ENCODE assay signal across 18 cellular contexts in genomic region chr13:22735381-22735995, GRCh38.
DNase-seq lines count a peak whose midpoint lies in the region; ATAC-seq, FAIRE-seq and TF ChIP-seq lines count a peak whose summit lies in the region.
"Had no signal": no experiment of that assay in that cellular context is flagged by ENCODE, and none has a peak within 500 bp of the region (broad histone marks: within the 10 kb centered on the region; RNA-seq: fewer than 3 reads in every experiment).

No MANE protein-coding gene starts in this region.

- POLR2A ChIA-PET in A549 (lab: Yijun Ruan, JAX), result interaction anchor here (1.4 kb wide), 1 partner anchor 9 kb away, joined by 4 read pairs; no protein-coding TSS in a partner anchor

- no peak for TF ChIP-seq RAD21 in A549 (conservative IDR thresholded peaks at IDR 0.05 in 1 of 2, IDR thresholded peaks at IDR 0.05 in 1 of 2)

- H3K4me3 Mint-ChIP-seq in mesothelial cell of epicardium, result peak overlapping the region; percentile 15
- H3K4me3 Mint-ChIP-seq: activated naive CD8-positive, alpha-beta T cell treated with anti-CD3 and anti-CD28 coated beads, Interleukin-2, amount 10 ng/mL, durations not matched to agents 7 days and 5 days; brain; CD4-positive, alpha-beta T cell had no signal

- peaks cover 15% of the 10 kb centered on the region for H3K9me3 Mint-ChIP-seq in mesothelial cell of epicardium
- H3K9me3 Mint-ChIP-seq: activated naive CD8-positive, alpha-beta T cell treated with anti-CD3 and anti-CD28 coated beads, Interleukin-2, amount 10 ng/mL, durations not matched to agents 7 days and 5 days; CD4-positive, alpha-beta T cell had no signal

- TF ChIP-seq CTCF in A549 (IDR thresholded peaks at IDR 0.05) (peak; percentile 34; the same call in 2 of the 3 replicates), adrenal gland (IDR thresholded peaks at IDR 0.05) (peak in 5 of 6 experiments; percentile 20 to 37 (median 29)), mesothelial cell of epicardium (IDR thresholded peaks at IDR 0.05; ENCODE audit: unreplicated experiment) (no peak)

- intact Hi-C loops in adrenal gland (cut with DNase I), result no loop called here

- FAIRE-seq in A549 (lab: Jason Lieb, UNC), result no peak
- FAIRE-seq: colon had no signal

- peaks cover 9% of the 10 kb centered on the region for H3K36me3 Mint-ChIP-seq in mesothelial cell of epicardium
- H3K36me3 Mint-ChIP-seq: activated naive CD8-positive, alpha-beta T cell treated with anti-CD3 and anti-CD28 coated beads, Interleukin-2, amount 10 ng/mL, durations not matched to agents 7 days and 5 days; brain had no signal

- H3K27ac ChIP-seq in A549, result no peak overlapping the region
- no peak overlapping the region for H3K27ac ChIP-seq in adrenal gland

- peaks cover 31% of the 10 kb centered on the region for H3K4me1 Mint-ChIP-seq in mesothelial cell of epicardium
- H3K4me1 Mint-ChIP-seq: activated naive CD8-positive, alpha-beta T cell treated with anti-CD3 and anti-CD28 coated beads, Interleukin-2, amount 10 ng/mL, durations not matched to agents 7 days and 5 days; brain had no signal

- H3K4me1 ChIP-seq in A549 (no peaks in the 10 kb centered on the region), adrenal gland (replicated peaks in 1 of 2) (peaks cover 4 to 6% of the 10 kb centered on the region in 2 donors)

- H3K4me2 ChIP-seq in A549, result peak overlapping the region; percentile 69

- CTCF ChIA-PET in A549 (lab: Yijun Ruan, JAX), result interaction anchor here (0.8 to 1.4 kb wide), 2 partner anchors 11 to 423 kb away, joined by 3 to 4 read pairs; no protein-coding TSS in a partner anchor

- no peak for TF ChIP-seq EP300 in A549 (IDR thresholded peaks at IDR 0.05)

- H3K27me3 ChIP-seq in adrenal gland, result no peaks in the 10 kb centered on the region

- ATAC-seq in A549, result peak; percentile 77 to 79; a peak in 5 of 6 replicates

- H3K4me3 ChIP-seq in A549, result peak overlapping the region; percentile 35; the same call in 2 of the 3 replicates
- H3K4me3 ChIP-seq in adrenal gland, result peak overlapping the region in 1 of 4 donors; percentile 27

- TF ChIP-seq POLR2A in A549 (IDR thresholded peaks at IDR 0.05; ENCODE audit: low read length) (no peak), adrenal gland (IDR thresholded peaks at IDR 0.05) (no peak)

- 3% methylated on average over 21 of the region's 21 CpGs for WGBS in A549 (ENCODE audit: missing lambda C conversion rate)
- WGBS in adrenal gland, 4 donors, result 44 to 57% (median 50%) methylated on average over 21 of the region's 21 CpGs

- peak overlapping the region; percentile 66 for H3K27ac Mint-ChIP-seq in mesothelial cell of epicardium
- H3K27ac Mint-ChIP-seq: activated naive CD8-positive, alpha-beta T cell treated with anti-CD3 and anti-CD28 coated beads, Interleukin-2, amount 10 ng/mL, durations not matched to agents 7 days and 5 days; CD4-positive, alpha-beta T cell had no signal

- no peaks in the 10 kb centered on the region for H3K27me3 Mint-ChIP-seq in mesothelial cell of epicardium (ENCODE audit: low read depth)
- H3K27me3 Mint-ChIP-seq: brain had no signal

- H3K9me3 ChIP-seq in A549 (no peaks in the 10 kb centered on the region), adrenal gland (replicated peaks in 1 of 3) (peaks cover 0 to 5% (median 0%) of the 10 kb centered on the region in 3 donors)

- DNase-seq in A549 (ENCODE audit: low read depth in 1 of 2, low spot score in 1 of 2), result peak in 1 of 2 experiments; percentile 25
- peak; percentile 21 for DNase-seq in ELF-1 (ENCODE audit: low read depth, low spot score)
- peak; percentile 29 to 81 (median 62) for DNase-seq in adrenal gland
- DNase-seq in mesothelial cell of epicardium (ENCODE audit: low spot score in 2 of 2, unreplicated experiment in 2 of 2), result no peak
- DNase-seq in NCI-H2029 (lab: John Stamatoyannopoulos, UW), result no peak
- no peak for DNase-seq in stimulated activated CD4-positive, alpha-beta T cell treated with anti-CD3 and anti-CD28 coated beads, Interleukin-1b, Interleukin-23, amount 100 ng/mL, for 48 hours
- no peak for DNase-seq in activated CD4-positive, alpha-beta T cell treated with anti-CD3 and anti-CD28 coated beads for 4 hours
- DNase-seq in iPS-NIHi11 (ENCODE audit: low spot score), result no peak
- DNase-seq: activated CD4-positive, alpha-beta T cell treated with anti-CD3 and anti-CD28 coated beads for 1 hour; activated naive CD8-positive, alpha-beta T cell treated with anti-CD3 and anti-CD28 coated beads, Interleukin-2, amount 10 ng/mL, durations not matched to agents 7 days and 5 days; CD4-positive, alpha-beta T cell; DND-41; NCI-H1417 treated with DMSO at 0.1 percent for 48 hours; NCI-H526; retina; stimulated activated CD4-positive, alpha-beta T cell treated with anti-CD3 and anti-CD28 coated beads, Interleukin-15, amount 100 ng/mL, for 24 hours had no signal

- H3K36me3 ChIP-seq in adrenal gland (replicated peaks in 1 of 2), result no peaks in the 10 kb centered on the region

TF ChIP-seq in A549, 52 proteins besides CTCF, POLR2A, EP300 and RAD21:
- TF ChIP-seq TFCP2L1 (CRISPR knock-in tag; IDR thresholded peaks at IDR 0.05) (no peak), REST (IDR thresholded peaks at IDR 0.05) (no peak), CHD4 (IDR thresholded peaks at IDR 0.05; ENCODE audit: borderline replicate concordance) (no peak), EHMT2 (IDR thresholded peaks at IDR 0.05; ENCODE audit: low read depth) (no peak)

Comparison
In these comparisons a context has a peak if more than half of its experiments do, and no peak if none do; other contexts are left out.
1. DNase-seq: peak in ELF-1 (single experiment) and adrenal gland (7 of 7); none in mesothelial cell of epicardium (0 of 2), NCI-H2029 (single experiment), stimulated activated CD4-positive, alpha-beta T cell treated with anti-CD3 and anti-CD28 coated beads, Interleukin-1b, Interleukin-23, amount 100 ng/mL, for 48 hours (single experiment), activated CD4-positive, alpha-beta T cell treated with anti-CD3 and anti-CD28 coated beads for 4 hours (0 of 2) and iPS-NIHi11 (single experiment).